Comparison of ENCODE assay signal across 18 cellular contexts in the genomic region with DNA sequence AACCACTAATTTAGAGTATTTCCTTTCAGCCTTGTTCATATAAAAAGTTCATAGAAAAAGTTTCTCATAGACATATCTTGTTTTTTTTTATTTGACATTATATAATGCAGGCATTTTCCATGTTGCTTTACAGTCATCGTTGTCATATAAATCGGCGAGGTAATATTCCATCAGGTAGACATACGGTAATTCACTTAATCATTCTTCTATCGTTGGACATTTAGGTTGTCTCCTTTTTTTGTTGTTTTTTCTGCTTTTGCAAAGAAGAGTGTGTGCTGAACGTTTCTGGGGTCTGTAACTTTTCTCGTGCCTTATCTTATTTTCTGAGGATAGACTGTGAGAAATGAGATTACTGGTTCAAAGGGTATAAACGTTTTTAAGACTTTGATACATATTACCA.
DNase-seq lines count a peak whose midpoint lies in the region; ATAC-seq and TF ChIP-seq lines count a peak whose summit lies in the region.
"Had no signal": no experiment of that assay in that cellular context is flagged by ENCODE, and none has a peak within 500 bp of the region (broad histone marks: within the 10 kb centered on the region; RNA-seq: fewer than 3 reads in every experiment).

No MANE protein-coding gene starts in this region.

- H3K4me1 ChIP-seq in CD8-positive, alpha-beta memory T cell (ENCODE audit: insufficient read depth, low read length): no peaks in the 10 kb centered on the region
- peaks cover 74% of the 10 kb centered on the region for H3K4me1 ChIP-seq in psoas muscle
- H3K4me1 ChIP-seq: BLaER1, prostate gland had no signal

- CTCF ChIA-PET in activated CD8-positive, alpha-beta T cell treated with anti-CD3 and anti-CD28 coated beads for 36 hours (lab: Charles Lee): no interaction called here
- CTCF ChIA-PET in activated CD8-positive, alpha-beta T cell treated with anti-CD3 and anti-CD28 coated beads, Interleukin-2, amount 10 ng/mL, durations not matched to agents 7 days and 5 days (lab: Charles Lee): interaction anchor here (1.0 kb wide), 1 partner anchor 1138 kb away, joined by 3 read pairs; no protein-coding TSS in a partner anchor
- CTCF ChIA-PET in CD8-positive, alpha-beta memory T cell (lab: Charles Lee): no interaction called here

- no peaks in the 10 kb centered on the region for H3K9me3 Mint-ChIP-seq in activated CD8-positive, alpha-beta T cell treated with anti-CD3 and anti-CD28 coated beads for 36 hours
- H3K9me3 Mint-ChIP-seq in activated CD8-positive, alpha-beta T cell treated with anti-CD3 and anti-CD28 coated beads, Interleukin-2, amount 10 ng/mL, durations not matched to agents 7 days and 5 days (ENCODE audit: insufficient read depth): no peaks in the 10 kb centered on the region
- no peaks in the 10 kb centered on the region for H3K9me3 Mint-ChIP-seq in CD8-positive, alpha-beta memory T cell
- H3K9me3 Mint-ChIP-seq in activated T-helper 2 cell treated with anti-CD3 and anti-CD28 coated beads, Interferon-gamma antibody, Interleukin-2, Interleukin-4, amounts not matched to agents 10 μg/mL and 5 μg/mL and 100 μg/mL, durations not matched to agents 14 hours and 24 hours and 36 hours: no peaks in the 10 kb centered on the region

- ATAC-seq in activated CD8-positive, alpha-beta T cell treated with anti-CD3 and anti-CD28 coated beads for 36 hours: no peak
- ATAC-seq in activated CD8-positive, alpha-beta T cell treated with anti-CD3 and anti-CD28 coated beads, Interleukin-2, amount 10 ng/mL, durations not matched to agents 7 days and 5 days: no peak
- ATAC-seq in psoas muscle (no peak), HG02938 (IDR thresholded peaks at IDR 0.05; ENCODE audit: unreplicated experiment) (no peak)

- no peak overlapping the region for H3K4me3 ChIP-seq in CD8-positive, alpha-beta memory T cell (ENCODE audit: low read length)
- no peak overlapping the region for H3K4me3 ChIP-seq in psoas muscle
- H3K4me3 ChIP-seq: BLaER1, HAP-1, prostate gland, sigmoid colon, tibial nerve had no signal

- H3K27me3 Mint-ChIP-seq in activated CD8-positive, alpha-beta T cell treated with anti-CD3 and anti-CD28 coated beads for 36 hours: no peaks in the 10 kb centered on the region
- H3K27me3 Mint-ChIP-seq in activated CD8-positive, alpha-beta T cell treated with anti-CD3 and anti-CD28 coated beads, Interleukin-2, amount 10 ng/mL, durations not matched to agents 7 days and 5 days (ENCODE audit: low read depth): no peaks in the 10 kb centered on the region
- no peaks in the 10 kb centered on the region for H3K27me3 Mint-ChIP-seq in CD8-positive, alpha-beta memory T cell
- no peaks in the 10 kb centered on the region for H3K27me3 Mint-ChIP-seq in activated T-helper 2 cell treated with anti-CD3 and anti-CD28 coated beads, Interferon-gamma antibody, Interleukin-2, Interleukin-4, amounts not matched to agents 10 μg/mL and 5 μg/mL and 100 μg/mL, durations not matched to agents 14 hours and 24 hours and 36 hours (ENCODE audit: low read depth)

- peaks cover 35% of the 10 kb centered on the region for H3K36me3 Mint-ChIP-seq in activated CD8-positive, alpha-beta T cell treated with anti-CD3 and anti-CD28 coated beads for 36 hours (ENCODE audit: low read depth)
- H3K36me3 Mint-ChIP-seq in activated CD8-positive, alpha-beta T cell treated with anti-CD3 and anti-CD28 coated beads, Interleukin-2, amount 10 ng/mL, durations not matched to agents 7 days and 5 days (ENCODE audit: low read depth): peaks cover 39% of the 10 kb centered on the region
- peaks cover 26 to 71% (median 42%) of the 10 kb centered on the region in 3 donors for H3K36me3 Mint-ChIP-seq in CD8-positive, alpha-beta memory T cell
- peaks cover 44% of the 10 kb centered on the region for H3K36me3 Mint-ChIP-seq in activated T-helper 2 cell treated with anti-CD3 and anti-CD28 coated beads, Interferon-gamma antibody, Interleukin-2, Interleukin-4, amounts not matched to agents 10 μg/mL and 5 μg/mL and 100 μg/mL, durations not matched to agents 14 hours and 24 hours and 36 hours (ENCODE audit: low read depth)

- H3K27me3 ChIP-seq in CD8-positive, alpha-beta memory T cell (ENCODE audit: insufficient read depth, low read length, poor library complexity, severe bottlenecking): no peaks in the 10 kb centered on the region
- H3K27me3 ChIP-seq in psoas muscle (ENCODE audit: insufficient read depth in 3 of 3, low read length in 2 of 3): no peaks in the 10 kb centered on the region
- H3K27me3 ChIP-seq: BLaER1, sigmoid colon, tibial nerve had no signal

- no peak overlapping the region for H3K4me3 Mint-ChIP-seq in activated CD8-positive, alpha-beta T cell treated with anti-CD3 and anti-CD28 coated beads for 36 hours
- no peak overlapping the region for H3K4me3 Mint-ChIP-seq in activated CD8-positive, alpha-beta T cell treated with anti-CD3 and anti-CD28 coated beads, Interleukin-2, amount 10 ng/mL, durations not matched to agents 7 days and 5 days
- no peak overlapping the region for H3K4me3 Mint-ChIP-seq in CD8-positive, alpha-beta memory T cell
- no peak overlapping the region for H3K4me3 Mint-ChIP-seq in activated T-helper 2 cell treated with anti-CD3 and anti-CD28 coated beads, Interferon-gamma antibody, Interleukin-2, Interleukin-4, amounts not matched to agents 10 μg/mL and 5 μg/mL and 100 μg/mL, durations not matched to agents 14 hours and 24 hours and 36 hours (ENCODE audit: low read depth)

- no peak for TF ChIP-seq CTCF in activated CD8-positive, alpha-beta T cell treated with anti-CD3 and anti-CD28 coated beads for 36 hours (IDR thresholded peaks at IDR 0.05)
- no peak for TF ChIP-seq CTCF in psoas muscle (IDR thresholded peaks at IDR 0.05)

- POLR2A ChIA-PET in activated CD8-positive, alpha-beta T cell treated with anti-CD3 and anti-CD28 coated beads for 36 hours (lab: Charles Lee): no interaction called here
- POLR2A ChIA-PET in activated CD8-positive, alpha-beta T cell treated with anti-CD3 and anti-CD28 coated beads, Interleukin-2, amount 10 ng/mL, durations not matched to agents 7 days and 5 days (lab: Charles Lee): interaction anchor here (0.6 kb wide), 1 partner anchor 17 kb away, joined by 3 read pairs; no protein-coding TSS in a partner anchor
- POLR2A ChIA-PET in CD8-positive, alpha-beta memory T cell (lab: Charles Lee): no interaction called here

- DNase-seq in activated CD8-positive, alpha-beta T cell treated with anti-CD3 and anti-CD28 coated beads for 36 hours: no peak
- no peak for DNase-seq in activated CD8-positive, alpha-beta T cell treated with anti-CD3 and anti-CD28 coated beads, Interleukin-2, amount 10 ng/mL, durations not matched to agents 7 days and 5 days
- no peak for DNase-seq in CD8-positive, alpha-beta memory T cell
- DNase-seq in activated T-helper 2 cell treated with anti-CD3 and anti-CD28 coated beads, Interferon-gamma antibody, Interleukin-2, Interleukin-4, amounts not matched to agents 10 μg/mL and 5 μg/mL and 100 μg/mL, durations not matched to agents 14 hours and 24 hours and 36 hours (ENCODE audit: low spot score): no peak
- DNase-seq in psoas muscle (no peak), NCI-H526 treated with DMSO at 0.1 percent for 48 hours (lab: John Stamatoyannopoulos, UW) (no peak), hypothalamus (lab: John Stamatoyannopoulos, UW) (no peak)
- DNase-seq: cerebellar nuclear complex, COR-L47, islet precursor cell, NCI-H1930, NCI-H774, sigmoid colon had no signal

- intact Hi-C loops in activated CD8-positive, alpha-beta T cell treated with anti-CD3 and anti-CD28 coated beads for 36 hours (cut with micrococcal nuclease): loop anchor here (10.0 kb wide), 1 partner anchor 49 kb away; no protein-coding TSS in a partner anchor
- intact Hi-C loops in activated T-helper 2 cell treated with anti-CD3 and anti-CD28 coated beads, Interferon-gamma antibody, Interleukin-2, Interleukin-4, amounts not matched to agents 10 μg/mL and 5 μg/mL and 100 μg/mL, durations not matched to agents 14 hours and 24 hours and 36 hours (cut with micrococcal nuclease): loop anchor here (1.0 to 10.0 kb wide), 4 partner anchors 17 to 641 kb away; no protein-coding TSS in a partner anchor
- intact Hi-C loops in psoas muscle (cut with DNase I): no loop called here

- no peak overlapping the region for H3K27ac ChIP-seq in CD8-positive, alpha-beta memory T cell (ENCODE audit: low read depth, low read length)
- H3K27ac ChIP-seq in psoas muscle: peak overlapping the region; percentile 90
- H3K27ac ChIP-seq: BLaER1, prostate gland, sigmoid colon, tibial nerve had no signal

- H3K4me1 Mint-ChIP-seq in activated CD8-positive, alpha-beta T cell treated with anti-CD3 and anti-CD28 coated beads for 36 hours (ENCODE audit: low read depth): peaks cover 77% of the 10 kb centered on the region
- peaks cover 36% of the 10 kb centered on the region for H3K4me1 Mint-ChIP-seq in activated CD8-positive, alpha-beta T cell treated with anti-CD3 and anti-CD28 coated beads, Interleukin-2, amount 10 ng/mL, durations not matched to agents 7 days and 5 days (ENCODE audit: low read depth)
- H3K4me1 Mint-ChIP-seq in CD8-positive, alpha-beta memory T cell: peaks cover 37 to 68% (median 53%) of the 10 kb centered on the region in 3 donors
- H3K4me1 Mint-ChIP-seq in activated T-helper 2 cell treated with anti-CD3 and anti-CD28 coated beads, Interferon-gamma antibody, Interleukin-2, Interleukin-4, amounts not matched to agents 10 μg/mL and 5 μg/mL and 100 μg/mL, durations not matched to agents 14 hours and 24 hours and 36 hours (ENCODE audit: low read depth): peaks cover 76% of the 10 kb centered on the region

- WGBS in psoas muscle, 3 donors: 80 to 88% (median 84%) methylated on average over 8 of the region's 8 CpGs

- H3K9me3 ChIP-seq in CD8-positive, alpha-beta memory T cell (ENCODE audit: low read length): no peaks in the 10 kb centered on the region
- no peaks in the 10 kb centered on the region for H3K9me3 ChIP-seq in psoas muscle
- H3K9me3 ChIP-seq: BLaER1, HAP-1, prostate gland, sigmoid colon, tibial nerve had no signal

- H3K36me3 ChIP-seq in CD8-positive, alpha-beta memory T cell (ENCODE audit: insufficient read depth, low read length): peaks cover 10% of the 10 kb centered on the region
- H3K36me3 ChIP-seq in psoas muscle (ENCODE audit: insufficient read depth in 1 of 2, low read depth in 1 of 2): peaks cover 4% of the 10 kb centered on the region in 2 donors
- H3K36me3 ChIP-seq: HAP-1, prostate gland, sigmoid colon had no signal

- peak overlapping the region; percentile 85 for H3K27ac Mint-ChIP-seq in activated CD8-positive, alpha-beta T cell treated with anti-CD3 and anti-CD28 coated beads for 36 hours
- no peak overlapping the region for H3K27ac Mint-ChIP-seq in activated CD8-positive, alpha-beta T cell treated with anti-CD3 and anti-CD28 coated beads, Interleukin-2, amount 10 ng/mL, durations not matched to agents 7 days and 5 days
- H3K27ac Mint-ChIP-seq in CD8-positive, alpha-beta memory T cell: peak overlapping the region in 7 of 8 donors; percentile 34 to 84 (median 66)
- peak overlapping the region; percentile 96 for H3K27ac Mint-ChIP-seq in activated T-helper 2 cell treated with anti-CD3 and anti-CD28 coated beads, Interferon-gamma antibody, Interleukin-2, Interleukin-4, amounts not matched to agents 10 μg/mL and 5 μg/mL and 100 μg/mL, durations not matched to agents 14 hours and 24 hours and 36 hours

Comparison
In these comparisons a context has a peak if more than half of its experiments do, and no peak if none do; other contexts are left out.
1. intact Hi-C loops: an anchor here in activated CD8-positive, alpha-beta T cell treated with anti-CD3 and anti-CD28 coated beads for 36 hours (10.0 kb wide) and activated T-helper 2 cell treated with anti-CD3 and anti-CD28 coated beads, Interferon-gamma antibody, Interleukin-2, Interleukin-4, amounts not matched to agents 10 μg/mL and 5 μg/mL and 100 μg/mL, durations not matched to agents 14 hours and 24 hours and 36 hours (1.0 to 10.0 kb wide); none called in psoas muscle.